ENCODE assay signal across 8 cellular contexts in genomic region chr7:94087664-94088352, GRCh38.
DNase-seq lines count a peak whose midpoint lies in the region; ATAC-seq, FAIRE-seq and TF ChIP-seq lines count a peak whose summit lies in the region.

No MANE protein-coding gene starts in this region.

- peak overlapping the region in 4 of 5 donors; percentile 3 to 40 (median 34) for H3K9ac ChIP-seq in subcutaneous abdominal adipose tissue (ENCODE audit: low read length in 5 of 5)

- DNase-seq in COLO668 (lab: John Stamatoyannopoulos, UW; ENCODE audit: unreplicated experiment) (peak; percentile 35), GM19239 (ENCODE audit: insufficient read length, low spot score) (peak; percentile 54), NCI-H226 (peak; percentile 40), epithelial cell of proximal tubule (ENCODE audit: low read depth) (no peak), myocyte (ENCODE audit: low read depth) (peak; percentile 79)
- peak; percentile 22 to 46 for DNase-seq in activated CD4-positive, alpha-beta T cell treated with anti-CD3 and anti-CD28 coated beads for 4 hours

- H3K4me1 ChIP-seq in subcutaneous abdominal adipose tissue (ENCODE audit: control insufficient read depth in 5 of 5, insufficient read depth in 5 of 5, low read length in 5 of 5): peaks cover 0 to 13% (median 8%) of the 10 kb centered on the region in 5 donors

- ATAC-seq in HG03196 (IDR thresholded peaks at IDR 0.05; ENCODE audit: unreplicated experiment): peak; percentile 96

- no peak overlapping the region for H3K27ac ChIP-seq in subcutaneous abdominal adipose tissue (ENCODE audit: low read depth, low read length)

- H3K36me3 ChIP-seq in subcutaneous abdominal adipose tissue (ENCODE audit: control insufficient read depth in 5 of 5, insufficient read depth in 5 of 5, low read length in 5 of 5): no peaks in the 10 kb centered on the region

- no peaks in the 10 kb centered on the region for H3K9me3 ChIP-seq in subcutaneous abdominal adipose tissue (ENCODE audit: control insufficient read depth in 5 of 5, low read length in 5 of 5)

- H3K4me3 ChIP-seq in epithelial cell of proximal tubule (ENCODE audit: low read depth, low read length) (peak overlapping the region; percentile 15), subcutaneous abdominal adipose tissue (ENCODE audit: low read depth in 1 of 5, low read length in 5 of 5) (peak overlapping the region; percentile 23 to 57 (median 55))

- FAIRE-seq in GM19239 (lab: Jason Lieb, UNC): peak; percentile 98

- no peaks in the 10 kb centered on the region for H3K27me3 ChIP-seq in subcutaneous abdominal adipose tissue (ENCODE audit: control insufficient read depth in 5 of 5, insufficient read depth in 4 of 5, low read length in 5 of 5)

- TF ChIP-seq CTCF in epithelial cell of proximal tubule (conservative IDR thresholded peaks at IDR 0.05; ENCODE audit: low read depth, low read length): peak; percentile 92
